1 cellular context compared by ENCODE assay signal in genomic region chr1:225999227-225999911, GRCh38.
TF ChIP-seq lines count a peak whose summit lies in the region.

SDE2 (minus strand) TSS chr1:225999343; CDS start chr1:225999312, 31 bp downstream.

TF ChIP-seq in HepG2, 621 proteins besides CTCF, POLR2A, EP300 and RAD21 (continued from another document and continues in another):
- TF ChIP-seq ZBTB39 (CRISPR knock-in tag; IDR thresholded peaks at IDR 0.05) (no peak), ISX (CRISPR knock-in tag; conservative IDR thresholded peaks at IDR 0.05) (no peak), AHR (CRISPR knock-in tag; IDR thresholded peaks at IDR 0.05) (peak; percentile 60; the same call in 1 of the 2 replicates), ZBTB8A (CRISPR knock-in tag; IDR thresholded peaks at IDR 0.05; ENCODE audit: borderline replicate concordance, low read depth) (no peak; the same call in 1 of the 2 replicates), GATAD2A (CRISPR knock-in tag; IDR thresholded peaks at IDR 0.05) (peak; percentile 47; the same call in 1 of the 2 replicates), RFXANK (CRISPR knock-in tag; IDR thresholded peaks at IDR 0.05) (no peak), ZNF138 (CRISPR knock-in tag; IDR thresholded peaks at IDR 0.05; ENCODE audit: low read depth) (no peak), POLR2AphosphoS2 (IDR thresholded peaks at IDR 0.05; ENCODE audit: low read depth, low read length) (0 out of 2 replicates have a peak, but pooled peaks have one; percentile 27), PATZ1 (CRISPR knock-in tag; IDR thresholded peaks at IDR 0.05) (peak; percentile 74), ZNF513 (CRISPR knock-in tag; conservative IDR thresholded peaks at IDR 0.05) (no peak), ZNF761 (CRISPR knock-in tag; conservative IDR thresholded peaks at IDR 0.05) (no peak), ATF7-NPFF (CRISPR knock-in tag; IDR thresholded peaks at IDR 0.05; ENCODE audit: low read depth) (peak; percentile 56; the same call in 1 of the 2 replicates), ZNF414 (CRISPR knock-in tag; IDR thresholded peaks at IDR 0.05) (no peak), YY1 (IDR thresholded peaks at IDR 0.05; ENCODE audit: insufficient read depth, insufficient replicate concordance, low read depth, low read length) (peak; percentile 91), ATAD3A (CRISPR knock-in tag; IDR thresholded peaks at IDR 0.05) (no peak), ZNF557 (CRISPR knock-in tag; IDR thresholded peaks at IDR 0.05) (no peak), TOPORS (CRISPR knock-in tag; IDR thresholded peaks at IDR 0.05) (no peak), IRF2 (CRISPR knock-in tag; IDR thresholded peaks at IDR 0.05) (peak; percentile 83), AHDC1 (CRISPR knock-in tag; IDR thresholded peaks at IDR 0.05; ENCODE audit: borderline replicate concordance) (no peak), ZNF615 (CRISPR knock-in tag; IDR thresholded peaks at IDR 0.05; ENCODE audit: borderline replicate concordance) (no peak), ZNF670 (CRISPR knock-in tag; IDR thresholded peaks at IDR 0.05; ENCODE audit: borderline replicate concordance) (peak; percentile 69; the same call in 1 of the 2 replicates), BCL6 (CRISPR knock-in tag; IDR thresholded peaks at IDR 0.05) (peak; percentile 58), ARNT2 (CRISPR knock-in tag; IDR thresholded peaks at IDR 0.05; ENCODE audit: low read depth) (no peak), HOXA7 (CRISPR knock-in tag; IDR thresholded peaks at IDR 0.05) (no peak), HIC2 (CRISPR knock-in tag; IDR thresholded peaks at IDR 0.05; ENCODE audit: low read depth) (no peak), ZNF121 (CRISPR knock-in tag; IDR thresholded peaks at IDR 0.05) (no peak), NCOR1 (IDR thresholded peaks at IDR 0.05; ENCODE audit: borderline replicate concordance, low read length) (no peak; the same call in 1 of the 2 replicates), THRA (CRISPR knock-in tag; IDR thresholded peaks at IDR 0.05; ENCODE audit: borderline replicate concordance) (no peak), ZNF460 (CRISPR knock-in tag; IDR thresholded peaks at IDR 0.05; ENCODE audit: borderline replicate concordance) (no peak), MYC (CRISPR knock-in tag; IDR thresholded peaks at IDR 0.05; ENCODE audit: borderline replicate concordance) (peak; percentile 84), MIER2 (CRISPR knock-in tag; IDR thresholded peaks at IDR 0.05) (no peak), NFYB (CRISPR knock-in tag; IDR thresholded peaks at IDR 0.05) (peak; percentile 22; the same call in 1 of the 2 replicates), FOXO1 (CRISPR knock-in tag; IDR thresholded peaks at IDR 0.05) (no peak), FOXK2 (IDR thresholded peaks at IDR 0.05) (no peak; the same call in 1 of the 2 replicates), ZNF577 (CRISPR knock-in tag; IDR thresholded peaks at IDR 0.05; ENCODE audit: borderline replicate concordance, low read depth) (no peak), TERF1 (CRISPR knock-in tag; IDR thresholded peaks at IDR 0.05) (no peak), AGO2 (optimal IDR thresholded peaks at IDR 0.05; ENCODE audit: low read depth, low read length) (peak; percentile 17), CHD2 (IDR thresholded peaks at IDR 0.05; ENCODE audit: low read depth, low read length) (peak; percentile 75), ZNF253 (CRISPR knock-in tag; IDR thresholded peaks at IDR 0.05; ENCODE audit: borderline replicate concordance) (no peak), CSRNP2 (CRISPR knock-in tag; conservative IDR thresholded peaks at IDR 0.05; ENCODE audit: low read depth) (no peak), FOSL1 (CRISPR knock-in tag; IDR thresholded peaks at IDR 0.05; ENCODE audit: borderline replicate concordance) (no peak), RFX3 (CRISPR knock-in tag; IDR thresholded peaks at IDR 0.05) (peak; percentile 90), TRIM24 (CRISPR knock-in tag; IDR thresholded peaks at IDR 0.05) (no peak), NR2F6 (IDR thresholded peaks at IDR 0.05) (peak; percentile 8; the same call in 1 of the 2 replicates), NR2F6 (CRISPR knock-in tag; IDR thresholded peaks at IDR 0.05) (no peak; the same call in 1 of the 2 replicates), ZSCAN25 (CRISPR knock-in tag; IDR thresholded peaks at IDR 0.05) (no peak; the same call in 1 of the 2 replicates), ARID2 (CRISPR knock-in tag; IDR thresholded peaks at IDR 0.05; ENCODE audit: borderline replicate concordance) (no peak)
